Comparison of ENCODE assay signal across 19 cellular contexts in genomic region chr4:69467797-69468196, GRCh38. TPM values are rescaled to one million over a fixed set of nuclear protein-coding genes. Genes with fewer than 3 reads are reported as not detected.
DNase-seq lines count a peak whose midpoint lies in the region; ATAC-seq lines count a peak whose summit lies in the region.
"Had no signal": no experiment of that assay in that cellular context is flagged by ENCODE, and none has a peak within 500 bp of the region (broad histone marks: within the 10 kb centered on the region; RNA-seq: fewer than 3 reads in every experiment).

No MANE protein-coding gene starts in this region.

- DNase-seq in H7 (peak; percentile 0), NT2/D1 (ENCODE audit: low read depth, low spot score) (peak; percentile 52), iPS DF 19.7 (ENCODE audit: low read depth, low spot score) (peak; percentile 83), mesendoderm (peak; percentile 18), superior temporal gyrus (ENCODE audit: extremely low spot score) (no peak)
- DNase-seq: BE2C; CD4-positive, alpha-beta memory T cell; COR-L47; DMS153; DMS79 treated with DMSO at 0.1 percent for 48 hours; EL; GDM1 had no signal

- no peak overlapping the region for H2BK15ac ChIP-seq in mesendoderm (replicated peaks; ENCODE audit: low read depth)

- H3K4me3 ChIP-seq in H7 (ENCODE audit: insufficient read depth, low read depth, low read length) (no peak overlapping the region), NT2/D1 (ENCODE audit: insufficient read length, low read depth) (no peak overlapping the region), mesendoderm (ENCODE audit: low read length) (no peak overlapping the region)
- H3K4me3 ChIP-seq: A549 had no signal

- no peaks in the 10 kb centered on the region for H3K9me3 ChIP-seq in NT2/D1 (ENCODE audit: insufficient read depth, low read length)
- H3K9me3 ChIP-seq: A549, BE2C had no signal

- no peak overlapping the region for H4K5ac ChIP-seq in mesendoderm (ENCODE audit: low read length)

- no peak overlapping the region for H3K27ac ChIP-seq in mesendoderm (ENCODE audit: low read depth, low read length)
- H3K27ac ChIP-seq: A549, C4-2B had no signal

- H2BK5ac ChIP-seq in mesendoderm (ENCODE audit: low read length): no peak overlapping the region

- H3K4me1 ChIP-seq in NT2/D1 (ENCODE audit: insufficient read depth, insufficient read length): no peaks in the 10 kb centered on the region
- H3K4me1 ChIP-seq in mesendoderm (ENCODE audit: control insufficient read depth, low read depth, low read length): no peaks in the 10 kb centered on the region
- H3K4me1 ChIP-seq: A549, BE2C had no signal

- no peaks in the 10 kb centered on the region for H3K27me3 ChIP-seq in H7 (ENCODE audit: control insufficient read depth, insufficient read depth, low read length)
- no peaks in the 10 kb centered on the region for H3K27me3 ChIP-seq in NT2/D1 (ENCODE audit: insufficient read depth, insufficient read length)
- no peaks in the 10 kb centered on the region for H3K27me3 ChIP-seq in mesendoderm (ENCODE audit: insufficient read depth, low read length, poor library complexity)
- H3K27me3 ChIP-seq: BE2C had no signal

- no peaks in the 10 kb centered on the region for H3K79me2 ChIP-seq in mesendoderm (ENCODE audit: control insufficient read depth, insufficient read depth, low read length)

- H2AK5ac ChIP-seq in mesendoderm (ENCODE audit: low read length): no peak overlapping the region

- ATAC-seq in GM18907 (IDR thresholded peaks at IDR 0.05; ENCODE audit: unreplicated experiment) (no peak), HG03196 (IDR thresholded peaks at IDR 0.05; ENCODE audit: unreplicated experiment) (no peak)
- ATAC-seq: A549, HepG2 had no signal

- H3K79me1 ChIP-seq in mesendoderm (ENCODE audit: low read length): no peaks in the 10 kb centered on the region

- no peak overlapping the region for H3K9ac ChIP-seq in NT2/D1 (ENCODE audit: insufficient read length, low read depth)
- H3K9ac ChIP-seq in mesendoderm (ENCODE audit: low read length): no peak overlapping the region

- WGBS in mesendoderm (ENCODE audit: extremely low coverage, insufficient coverage, low lambda C conversion rate): no CpG with 5 or more reads among the region's 5 CpGs

- H3K56ac ChIP-seq in mesendoderm (ENCODE audit: low read length): no peak overlapping the region

- H3K18ac ChIP-seq in mesendoderm (ENCODE audit: low read length): no peak overlapping the region

- no peak overlapping the region for H2BK120ac ChIP-seq in mesendoderm (ENCODE audit: low read depth, low read length)

- no peak overlapping the region for H3K4me2 ChIP-seq in mesendoderm (ENCODE audit: low read length)
- H3K4me2 ChIP-seq: A549 had no signal

- H3K4ac ChIP-seq in mesendoderm (ENCODE audit: low read depth, low read length): no peak overlapping the region

- H4K8ac ChIP-seq in mesendoderm (ENCODE audit: low read depth, low read length): no peak overlapping the region

- H3K23ac ChIP-seq in mesendoderm (ENCODE audit: low read length): no peak overlapping the region

- H3K36me3 ChIP-seq in H7 (replicated peaks; ENCODE audit: control insufficient read depth, insufficient read depth, low read length): no peaks in the 10 kb centered on the region
- no peaks in the 10 kb centered on the region for H3K36me3 ChIP-seq in NT2/D1 (ENCODE audit: insufficient read depth, insufficient read length, low read length)
- H3K36me3 ChIP-seq in mesendoderm (ENCODE audit: control insufficient read depth, insufficient read depth, low read length): no peaks in the 10 kb centered on the region
- H3K36me3 ChIP-seq: BE2C had no signal

RNA-seq across cellular contexts. Expression of gene UGT2B4, which starts 27.9 kb away (rescaled TPM):
- not detected in 2 replicates for total RNA-seq in H7 (2014; rRNA removed; shearing (Covaris generic))
- 0.04 TPM for polyA plus RNA-seq in mesendoderm (2013, experiment 1 of 2)
- polyA plus RNA-seq in mesendoderm (2013, experiment 2 of 2): 0.20 TPM
- total RNA-seq: CD4-positive, alpha-beta memory T cell; HT1080 had no signal
- polyA plus RNA-seq: AG04450; CD4-positive, alpha-beta memory T cell had no signal
